28 cellular contexts compared by ENCODE assay signal in genomic region chr18:73839441-73839840, GRCh38.
"Had no signal": no experiment of that assay in that cellular context is flagged by ENCODE, and none has a peak within 500 bp of the region (broad histone marks: within the 10 kb centered on the region; RNA-seq: fewer than 3 reads in every experiment).

No MANE protein-coding gene starts in this region.

- H3K4me1 Mint-ChIP-seq: activated CD4-positive, alpha-beta memory T cell treated with anti-CD3 and anti-CD28 coated beads, Interleukin-2, amount 10 ng/mL, durations not matched to agents 7 days and 5 days; activated naive CD4-positive, alpha-beta T cell treated with anti-CD3 and anti-CD28 coated beads, Interleukin-2, amount 10 ng/mL, durations not matched to agents 7 days and 5 days had no signal

- DNase-seq: activated CD4-positive, alpha-beta memory T cell treated with anti-CD3 and anti-CD28 coated beads, Interleukin-2, amount 10 ng/mL, durations not matched to agents 7 days and 5 days; activated CD4-positive, alpha-beta T cell treated with anti-CD3 and anti-CD28 coated beads for 36 hours; activated CD4-positive, alpha-beta T cell treated with anti-CD3 and anti-CD28 coated beads, Interleukin-2, amount 10 ng/mL, durations not matched to agents 24 days and 14 days; activated CD4-positive, alpha-beta T cell treated with anti-CD3 and anti-CD28 coated beads, Interleukin-2, amount 50 U/mL, for 4 hours; activated CD4-positive, CD25-positive, alpha-beta regulatory T cell; activated CD4-positive, CD25-positive, alpha-beta regulatory T cell treated with anti-CD3 and anti-CD28 coated beads, Interleukin-2, amount 50 U/mL, for 72 hours; activated CD8-positive, alpha-beta memory T cell treated with anti-CD3 and anti-CD28 coated beads, Interleukin-2, amount 50 U/mL, for 48 hours; activated gamma-delta T cell; activated naive CD4-positive, alpha-beta T cell; activated naive CD4-positive, alpha-beta T cell treated with anti-CD3 and anti-CD28 coated beads, Interleukin-2, amount 10 ng/mL, durations not matched to agents 7 days and 5 days; activated naive CD8-positive, alpha-beta T cell treated with anti-CD3 and anti-CD28 coated beads, Interleukin-2, amount 10 ng/mL, durations not matched to agents 7 days and 5 days; activated T-cell treated with anti-CD3 and anti-CD28 coated beads for 4 hours; activated T-cell treated with anti-CD3 and anti-CD28 coated beads, Interleukin-2, amount 50 U/mL, for 24 hours; activated T-cell treated with anti-CD3 and anti-CD28 coated beads, Interleukin-2, amount 50 U/mL, for 72 hours; central memory CD4-positive, alpha-beta T cell; cerebellar nuclear complex; colonic mucosa; effector CD8-positive, alpha-beta T cell; foreskin fibroblast; glutamatergic neuron; heart left ventricle; T-helper 2 cell had no signal

- H3K36me3 ChIP-seq: ascending aorta, breast epithelium, cardiac muscle cell, colonic mucosa, heart left ventricle had no signal

- H3K27ac Mint-ChIP-seq: activated CD4-positive, alpha-beta memory T cell treated with anti-CD3 and anti-CD28 coated beads, Interleukin-2, amount 10 ng/mL, durations not matched to agents 7 days and 5 days; activated CD4-positive, alpha-beta T cell treated with anti-CD3 and anti-CD28 coated beads for 36 hours; activated CD4-positive, alpha-beta T cell treated with anti-CD3 and anti-CD28 coated beads, Interleukin-2, amount 10 ng/mL, durations not matched to agents 24 days and 14 days; activated naive CD4-positive, alpha-beta T cell treated with anti-CD3 and anti-CD28 coated beads, Interleukin-2, amount 10 ng/mL, durations not matched to agents 7 days and 5 days; activated naive CD4-positive, alpha-beta T cell treated with anti-CD3 and anti-CD28 coated beads, Interleukin-2, amount 50 U/mL, for 72 hours; activated naive CD8-positive, alpha-beta T cell treated with anti-CD3 and anti-CD28 coated beads, Interleukin-2, amount 10 ng/mL, durations not matched to agents 7 days and 5 days; activated T-cell treated with anti-CD3 and anti-CD28 coated beads, Interleukin-2, amount 50 U/mL, for 24 hours; activated T-cell treated with anti-CD3 and anti-CD28 coated beads, Interleukin-2, amount 50 U/mL, for 72 hours had no signal

- H3K36me3 Mint-ChIP-seq: activated naive CD4-positive, alpha-beta T cell treated with anti-CD3 and anti-CD28 coated beads, Interleukin-2, amount 10 ng/mL, durations not matched to agents 7 days and 5 days; activated naive CD4-positive, alpha-beta T cell treated with anti-CD3 and anti-CD28 coated beads, Interleukin-2, amount 50 U/mL, for 72 hours; activated naive CD8-positive, alpha-beta T cell treated with anti-CD3 and anti-CD28 coated beads, Interleukin-2, amount 10 ng/mL, durations not matched to agents 7 days and 5 days; brain had no signal

- H3K9me3 Mint-ChIP-seq: activated CD4-positive, alpha-beta memory T cell treated with anti-CD3 and anti-CD28 coated beads, Interleukin-2, amount 10 ng/mL, durations not matched to agents 7 days and 5 days; activated CD4-positive, alpha-beta T cell treated with anti-CD3 and anti-CD28 coated beads, Interleukin-2, amount 10 ng/mL, durations not matched to agents 24 days and 14 days; activated naive CD4-positive, alpha-beta T cell treated with anti-CD3 and anti-CD28 coated beads, Interleukin-2, amount 10 ng/mL, durations not matched to agents 7 days and 5 days; activated naive CD4-positive, alpha-beta T cell treated with anti-CD3 and anti-CD28 coated beads, Interleukin-2, amount 50 U/mL, for 72 hours; activated naive CD8-positive, alpha-beta T cell treated with anti-CD3 and anti-CD28 coated beads, Interleukin-2, amount 10 ng/mL, durations not matched to agents 7 days and 5 days; activated T-cell treated with anti-CD3 and anti-CD28 coated beads, Interleukin-2, amount 50 U/mL, for 24 hours; activated T-cell treated with anti-CD3 and anti-CD28 coated beads, Interleukin-2, amount 50 U/mL, for 72 hours had no signal

- H3K27ac ChIP-seq: ascending aorta, breast epithelium, cardiac muscle cell, colonic mucosa, epithelial cell of prostate, heart left ventricle had no signal

- H3K4me3 ChIP-seq: ascending aorta, breast epithelium, cardiac muscle cell, colonic mucosa, heart left ventricle had no signal

- ATAC-seq: activated CD4-positive, alpha-beta T cell treated with anti-CD3 and anti-CD28 coated beads for 36 hours; activated naive CD4-positive, alpha-beta T cell treated with anti-CD3 and anti-CD28 coated beads, Interleukin-2, amount 50 U/mL, for 72 hours; activated T-cell treated with anti-CD3 and anti-CD28 coated beads, Interleukin-2, amount 50 U/mL, for 72 hours; heart left ventricle had no signal

- H3K27me3 Mint-ChIP-seq: activated CD4-positive, alpha-beta memory T cell treated with anti-CD3 and anti-CD28 coated beads, Interleukin-2, amount 10 ng/mL, durations not matched to agents 7 days and 5 days; activated CD4-positive, alpha-beta T cell treated with anti-CD3 and anti-CD28 coated beads, Interleukin-2, amount 10 ng/mL, durations not matched to agents 24 days and 14 days; activated naive CD4-positive, alpha-beta T cell treated with anti-CD3 and anti-CD28 coated beads, Interleukin-2, amount 10 ng/mL, durations not matched to agents 7 days and 5 days; activated naive CD8-positive, alpha-beta T cell treated with anti-CD3 and anti-CD28 coated beads, Interleukin-2, amount 10 ng/mL, durations not matched to agents 7 days and 5 days; activated T-cell treated with anti-CD3 and anti-CD28 coated beads, Interleukin-2, amount 50 U/mL, for 24 hours had no signal

- H3K9me3 ChIP-seq: ascending aorta, breast epithelium, colonic mucosa, heart left ventricle had no signal

- H3K4me3 Mint-ChIP-seq: activated CD4-positive, alpha-beta memory T cell treated with anti-CD3 and anti-CD28 coated beads, Interleukin-2, amount 10 ng/mL, durations not matched to agents 7 days and 5 days; activated CD4-positive, alpha-beta T cell treated with anti-CD3 and anti-CD28 coated beads for 36 hours; activated CD4-positive, alpha-beta T cell treated with anti-CD3 and anti-CD28 coated beads, Interleukin-2, amount 10 ng/mL, durations not matched to agents 24 days and 14 days; activated naive CD4-positive, alpha-beta T cell treated with anti-CD3 and anti-CD28 coated beads, Interleukin-2, amount 10 ng/mL, durations not matched to agents 7 days and 5 days; activated naive CD8-positive, alpha-beta T cell treated with anti-CD3 and anti-CD28 coated beads, Interleukin-2, amount 10 ng/mL, durations not matched to agents 7 days and 5 days; activated T-cell treated with anti-CD3 and anti-CD28 coated beads, Interleukin-2, amount 50 U/mL, for 24 hours; activated T-cell treated with anti-CD3 and anti-CD28 coated beads, Interleukin-2, amount 50 U/mL, for 72 hours; brain had no signal
